Comparison of ENCODE assay signal across 9 cellular contexts in the genomic region with DNA sequence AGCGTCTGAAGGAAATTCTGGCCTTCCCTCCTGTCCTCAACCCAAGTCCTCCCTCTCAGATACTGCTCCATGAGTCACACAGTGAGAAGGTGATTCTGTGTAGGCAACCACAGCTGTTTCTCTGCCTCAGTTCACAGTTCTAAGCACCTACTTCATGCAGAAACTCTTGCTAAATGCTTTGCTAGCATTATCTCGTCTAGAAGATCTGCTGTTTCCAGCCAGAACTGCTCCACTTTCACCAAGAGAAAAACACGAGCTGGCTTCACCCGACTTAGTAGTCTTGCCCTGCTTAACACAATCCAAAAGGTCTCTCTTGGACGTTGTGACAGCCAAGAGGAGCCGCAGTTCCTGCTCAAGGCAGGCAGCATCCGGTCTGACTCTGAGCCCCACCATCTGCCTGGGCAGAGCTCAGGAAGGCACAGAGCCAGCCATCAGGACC.
DNase-seq lines count a peak whose midpoint lies in the region; ATAC-seq and TF ChIP-seq lines count a peak whose summit lies in the region.
"Had no signal": no experiment of that assay in that cellular context is flagged by ENCODE, and none has a peak within 500 bp of the region (broad histone marks: within the 10 kb centered on the region; RNA-seq: fewer than 3 reads in every experiment).

No MANE protein-coding gene starts in this region.

- H3K9me3 ChIP-seq in transverse colon, result no peaks in the 10 kb centered on the region

- no peak overlapping the region for H2AFZ ChIP-seq in ACC112 (ENCODE audit: low read length, unreplicated experiment)
- H2AFZ ChIP-seq: parathyroid adenoma had no signal

- peak; percentile 51 for DNase-seq in T-helper 2 cell treated with Interferon-gamma antibody and Interleukin-4, amounts not matched to agents 5 μg/mL and 100 μg/mL, for 36 hours (ENCODE audit: low spot score)
- DNase-seq in fibroblast of villous mesenchyme (ENCODE audit: low read depth), result peak; percentile 23
- DNase-seq in transverse colon, result no peak
- no peak for DNase-seq in RWPE1 (ENCODE audit: low spot score)

- H3K4me1 ChIP-seq in ACC112 (ENCODE audit: control insufficient read depth, insufficient read depth, low read length, unreplicated experiment) (peaks cover 72% of the 10 kb centered on the region), transverse colon (peaks cover 0 to 25% (median 2%) of the 10 kb centered on the region in 4 donors)
- H3K4me1 ChIP-seq: parathyroid adenoma had no signal

- TF ChIP-seq EP300 in transverse colon (IDR thresholded peaks at IDR 0.05; ENCODE audit: low read depth), result no peak

- WGBS in transverse colon (ENCODE audit: low coverage in 1 of 2), 2 donors, result 69% methylated on average over 7 of the region's 7 CpGs; no CpG with 5 or more reads in 1 of the 2 donors

- no peak for TF ChIP-seq CTCF in fibroblast of villous mesenchyme (IDR thresholded peaks at IDR 0.05; ENCODE audit: insufficient read depth, low read depth, low read length)
- no peak for TF ChIP-seq CTCF in transverse colon (IDR thresholded peaks at IDR 0.05)
- TF ChIP-seq CTCF in RWPE1 (conservative IDR thresholded peaks at IDR 0.05; ENCODE audit: low read depth), result no peak

- H3K4me1 Mint-ChIP-seq in IgD-negative memory B cell, result peaks cover 47 to 57% (median 51%) of the 10 kb centered on the region in 3 donors
- peaks cover 80% of the 10 kb centered on the region for H3K4me1 Mint-ChIP-seq in T-helper 2 cell treated with Interferon-gamma antibody and Interleukin-4, amounts not matched to agents 5 μg/mL and 100 μg/mL, for 36 hours (ENCODE audit: low read depth)

- CTCF ChIA-PET in RWPE1 (lab: Yijun Ruan, JAX), result interaction anchor here (0.6 to 1.5 kb wide), 3 partner anchors 12 to 393 kb away, joined by 3 to 4 read pairs (median 3); no protein-coding TSS in a partner anchor

- H3K4me3 ChIP-seq in ACC112 (ENCODE audit: low read depth, low read length), result no peak overlapping the region
- H3K4me3 ChIP-seq in fibroblast of villous mesenchyme (ENCODE audit: low read depth, low read length), result no peak overlapping the region
- no peak overlapping the region for H3K4me3 ChIP-seq in transverse colon

- peak overlapping the region in 3 of 4 donors; percentile 50 to 92 (median 89) for H3K4me3 Mint-ChIP-seq in IgD-negative memory B cell
- H3K4me3 Mint-ChIP-seq in T-helper 2 cell treated with Interferon-gamma antibody and Interleukin-4, amounts not matched to agents 5 μg/mL and 100 μg/mL, for 36 hours, result peak overlapping the region; percentile 82

- H3K27me3 Mint-ChIP-seq in IgD-negative memory B cell, result peaks cover 3% of the 10 kb centered on the region
- peaks cover 44% of the 10 kb centered on the region for H3K27me3 Mint-ChIP-seq in T-helper 2 cell treated with Interferon-gamma antibody and Interleukin-4, amounts not matched to agents 5 μg/mL and 100 μg/mL, for 36 hours (ENCODE audit: low read depth)

- no peaks in the 10 kb centered on the region for H3K9me3 Mint-ChIP-seq in IgD-negative memory B cell
- no peaks in the 10 kb centered on the region for H3K9me3 Mint-ChIP-seq in T-helper 2 cell treated with Interferon-gamma antibody and Interleukin-4, amounts not matched to agents 5 μg/mL and 100 μg/mL, for 36 hours

- no peaks in the 10 kb centered on the region for H3K79me2 ChIP-seq in ACC112 (ENCODE audit: control insufficient read depth, insufficient read depth, low read length, unreplicated experiment)
- H3K79me2 ChIP-seq: parathyroid adenoma had no signal

- peak overlapping the region; percentile 89; the same call in 1 of the 2 replicates for H3K27ac ChIP-seq in ACC112 (ENCODE audit: low read depth, low read length)
- H3K27ac ChIP-seq in transverse colon, result no peak overlapping the region
- no peak overlapping the region for H3K27ac ChIP-seq in RWPE1
- H3K27ac ChIP-seq: parathyroid adenoma had no signal

- H3K36me3 ChIP-seq in ACC112 (ENCODE audit: insufficient read depth, low read length), result no peaks in the 10 kb centered on the region
- H3K36me3 ChIP-seq in transverse colon, result no peaks in the 10 kb centered on the region

- ATAC-seq in GM18858 (IDR thresholded peaks at IDR 0.05; ENCODE audit: unreplicated experiment), result no peak
- ATAC-seq in HG02571 (IDR thresholded peaks at IDR 0.05; ENCODE audit: unreplicated experiment), result no peak

- TF ChIP-seq POLR2A in transverse colon (IDR thresholded peaks at IDR 0.05), result no peak

- intact Hi-C loops in transverse colon (cut with DNase I; ENCODE audit: low total_unique reads), result no loop called here

- POLR2A ChIA-PET in RWPE1 (lab: Yijun Ruan, JAX; ENCODE audit: low non-redundant PET), result no interaction called here

- in situ Hi-C loops in transverse colon (cut with MboI; ENCODE audit: low pct_ligation_motif_present in 1 of 4, low pct_unique_long_range_greater_than_20kb in 1 of 4, low sequenced_read_pairs in 3 of 4), result no loop called here

- H3K36me3 Mint-ChIP-seq in IgD-negative memory B cell, result no peaks in the 10 kb centered on the region
- H3K36me3 Mint-ChIP-seq in T-helper 2 cell treated with Interferon-gamma antibody and Interleukin-4, amounts not matched to agents 5 μg/mL and 100 μg/mL, for 36 hours (ENCODE audit: low read depth), result no peaks in the 10 kb centered on the region

- H3K27ac Mint-ChIP-seq in IgD-negative memory B cell, result no peak overlapping the region
- H3K27ac Mint-ChIP-seq in T-helper 2 cell treated with Interferon-gamma antibody and Interleukin-4, amounts not matched to agents 5 μg/mL and 100 μg/mL, for 36 hours, result peak overlapping the region; percentile 90

- no peaks in the 10 kb centered on the region for H3K27me3 ChIP-seq in ACC112 (ENCODE audit: insufficient read depth, low read length)
- no peaks in the 10 kb centered on the region for H3K27me3 ChIP-seq in transverse colon

Comparison
In these comparisons a context has a peak if more than half of its experiments do, and no peak if none do; other contexts are left out.
1. DNase-seq: peak in T-helper 2 cell treated with Interferon-gamma antibody and Interleukin-4, amounts not matched to agents 5 μg/mL and 100 μg/mL, for 36 hours (single experiment) and fibroblast of villous mesenchyme (single experiment); none in transverse colon (single experiment) and RWPE1 (single experiment).